ENCODE assay signal across 8 cellular contexts in genomic region chr11:65493367-65494176, GRCh38. TPM values are rescaled to one million over a fixed set of nuclear protein-coding genes. Genes with fewer than 3 reads are reported as not detected.
DNase-seq lines count a peak whose midpoint lies in the region; ATAC-seq, FAIRE-seq and TF ChIP-seq lines count a peak whose summit lies in the region.

No MANE protein-coding gene starts in this region.

- no peaks in the 10 kb centered on the region for H3K36me3 ChIP-seq in ACC112 (ENCODE audit: insufficient read depth, low read length)
- H3K36me3 ChIP-seq in right atrium auricular region = no peaks in the 10 kb centered on the region

- intact Hi-C loops in activated T-helper 2 cell treated with anti-CD3 and anti-CD28 coated beads, Interferon-gamma antibody, Interleukin-2, Interleukin-4, amounts not matched to agents 10 μg/mL and 5 μg/mL and 100 μg/mL, durations not matched to agents 14 hours and 24 hours and 36 hours (cut with micrococcal nuclease) = loop anchor here (10.0 kb wide), 1 partner anchor 619 kb away; the partner anchor contains the start of gene EHD1

- no peak for FAIRE-seq in H54 (lab: Jason Lieb, UNC)

- H3K79me2 ChIP-seq in ACC112 (ENCODE audit: control insufficient read depth, insufficient read depth, low read length, unreplicated experiment) = peaks cover 45% of the 10 kb centered on the region

- H3K4me1 ChIP-seq in ACC112 (ENCODE audit: control insufficient read depth, insufficient read depth, low read length, unreplicated experiment) (peaks cover 85% of the 10 kb centered on the region), right atrium auricular region (peaks cover 0 to 86% of the 10 kb centered on the region in 2 donors)

- no peak for ATAC-seq in HG03520 (IDR thresholded peaks at IDR 0.05; ENCODE audit: unreplicated experiment)

- no peaks in the 10 kb centered on the region for H3K36me3 Mint-ChIP-seq in activated T-helper 2 cell treated with anti-CD3 and anti-CD28 coated beads, Interferon-gamma antibody, Interleukin-2, Interleukin-4, amounts not matched to agents 10 μg/mL and 5 μg/mL and 100 μg/mL, durations not matched to agents 14 hours and 24 hours and 36 hours (ENCODE audit: low read depth)

- no peak overlapping the region for H2AFZ ChIP-seq in ACC112 (ENCODE audit: low read length, unreplicated experiment)

- no peak for TF ChIP-seq CTCF in right atrium auricular region (IDR thresholded peaks at IDR 0.05)

- no peaks in the 10 kb centered on the region for H3K9me3 Mint-ChIP-seq in activated T-helper 2 cell treated with anti-CD3 and anti-CD28 coated beads, Interferon-gamma antibody, Interleukin-2, Interleukin-4, amounts not matched to agents 10 μg/mL and 5 μg/mL and 100 μg/mL, durations not matched to agents 14 hours and 24 hours and 36 hours

- peak; percentile 38; the same call in 1 of the 2 replicates for TF ChIP-seq POLR2A in H54 (IDR thresholded peaks at IDR 0.05; ENCODE audit: low read depth, low read length)

- H3K27ac ChIP-seq in ACC112 (ENCODE audit: low read depth, low read length) = peak overlapping the region; percentile 99
- H3K27ac ChIP-seq in right atrium auricular region = peak overlapping the region; percentile 95 to 100
- peak overlapping the region; percentile 74 to 100 (median 97) for H3K27ac ChIP-seq in skin epidermis

- peak overlapping the region; percentile 73 for H3K4me3 Mint-ChIP-seq in activated T-helper 2 cell treated with anti-CD3 and anti-CD28 coated beads, Interferon-gamma antibody, Interleukin-2, Interleukin-4, amounts not matched to agents 10 μg/mL and 5 μg/mL and 100 μg/mL, durations not matched to agents 14 hours and 24 hours and 36 hours (ENCODE audit: low read depth)

- H3K27me3 Mint-ChIP-seq in activated T-helper 2 cell treated with anti-CD3 and anti-CD28 coated beads, Interferon-gamma antibody, Interleukin-2, Interleukin-4, amounts not matched to agents 10 μg/mL and 5 μg/mL and 100 μg/mL, durations not matched to agents 14 hours and 24 hours and 36 hours (ENCODE audit: low read depth) = no peaks in the 10 kb centered on the region

- no peaks in the 10 kb centered on the region for H3K27me3 ChIP-seq in ACC112 (ENCODE audit: insufficient read depth, low read length)
- H3K27me3 ChIP-seq in right atrium auricular region = no peaks in the 10 kb centered on the region

- no peaks in the 10 kb centered on the region for H3K9me3 ChIP-seq in right atrium auricular region

- H3K4me1 Mint-ChIP-seq in activated T-helper 2 cell treated with anti-CD3 and anti-CD28 coated beads, Interferon-gamma antibody, Interleukin-2, Interleukin-4, amounts not matched to agents 10 μg/mL and 5 μg/mL and 100 μg/mL, durations not matched to agents 14 hours and 24 hours and 36 hours (ENCODE audit: low read depth) = peaks cover 45% of the 10 kb centered on the region

- DNase-seq in H54 (ENCODE audit: insufficient read length, low spot score) = no peak
- no peak for DNase-seq in activated T-helper 2 cell treated with anti-CD3 and anti-CD28 coated beads, Interferon-gamma antibody, Interleukin-2, Interleukin-4, amounts not matched to agents 10 μg/mL and 5 μg/mL and 100 μg/mL, durations not matched to agents 14 hours and 24 hours and 36 hours (ENCODE audit: low spot score)
- peak; percentile 98 for DNase-seq in right atrium auricular region (ENCODE audit: low spot score)
- no peak for DNase-seq in NCI-H2107 treated with DMSO at 0.1 percent for 48 hours (lab: John Stamatoyannopoulos, UW; ENCODE audit: unreplicated experiment)
- DNase-seq in HuH-7.5 (ENCODE audit: low spot score) = no peak

- H3K4me3 ChIP-seq in ACC112 (ENCODE audit: low read depth, low read length) (peak overlapping the region; percentile 24), right atrium auricular region (peak overlapping the region in 1 of 2 donors; percentile 5), skin epidermis (no peak overlapping the region)

- peak overlapping the region; percentile 98 for H3K27ac Mint-ChIP-seq in activated T-helper 2 cell treated with anti-CD3 and anti-CD28 coated beads, Interferon-gamma antibody, Interleukin-2, Interleukin-4, amounts not matched to agents 10 μg/mL and 5 μg/mL and 100 μg/mL, durations not matched to agents 14 hours and 24 hours and 36 hours

RNA-seq across cellular contexts. Expression of gene MALAT1, which starts 5.3 kb away (rescaled TPM):
- total RNA-seq in activated T-helper 2 cell treated with anti-CD3 and anti-CD28 coated beads, Interferon-gamma antibody, Interleukin-2, Interleukin-4, amounts not matched to agents 10 μg/mL and 5 μg/mL and 100 μg/mL, durations not matched to agents 14 hours and 24 hours and 36 hours = 4,338 and 4,347 TPM in 2 replicates
- 1,000 to 10,000 TPM; 2,120 to 2,577 TPM for total RNA-seq in right atrium auricular region

RNA-seq across cellular contexts. Expression of gene SCYL1, which starts 31.3 kb away (rescaled TPM):
- 94.4 and 95.8 TPM in 2 replicates for total RNA-seq in activated T-helper 2 cell treated with anti-CD3 and anti-CD28 coated beads, Interferon-gamma antibody, Interleukin-2, Interleukin-4, amounts not matched to agents 10 μg/mL and 5 μg/mL and 100 μg/mL, durations not matched to agents 14 hours and 24 hours and 36 hours
- total RNA-seq in right atrium auricular region = 10 to 100 TPM; 71.8 to 89.7 TPM
